ENCODE assay signal across 10 cellular contexts in genomic region chr11:64000740-64001514, GRCh38. TPM values are rescaled to one million over a fixed set of nuclear protein-coding genes. Genes with fewer than 3 reads are reported as not detected.
DNase-seq lines count a peak whose midpoint lies in the region; ATAC-seq and TF ChIP-seq lines count a peak whose summit lies in the region.
"Had no signal": no experiment of that assay in that cellular context is flagged by ENCODE, and none has a peak within 500 bp of the region (broad histone marks: within the 10 kb centered on the region; RNA-seq: fewer than 3 reads in every experiment).

No MANE protein-coding gene starts in this region.

- H3K27ac ChIP-seq in SU-DHL-6 (ENCODE audit: low read depth, low read length) (no peak overlapping the region), skin epidermis (no peak overlapping the region), adrenal gland (no peak overlapping the region)

- TF ChIP-seq CTCF in SU-DHL-6 (IDR thresholded peaks at IDR 0.05; ENCODE audit: insufficient read depth, low read length, poor library complexity, severe bottlenecking), result no peak
- peak in 1 of 6 experiments; percentile 30 for TF ChIP-seq CTCF in adrenal gland (IDR thresholded peaks at IDR 0.05)

- peaks cover 12% of the 10 kb centered on the region; the same call in 1 of the 2 replicates for H3K4me1 ChIP-seq in ES-I3 (ENCODE audit: insufficient read depth, low read length)
- H3K4me1 ChIP-seq in adrenal gland (replicated peaks in 1 of 2), result peaks cover 5 to 33% of the 10 kb centered on the region in 2 donors

- no peaks in the 10 kb centered on the region for H3K79me2 ChIP-seq in SU-DHL-6 (ENCODE audit: insufficient read depth, low read length)

- H3K27me3 ChIP-seq in SU-DHL-6 (ENCODE audit: low read length) (no peaks in the 10 kb centered on the region), adrenal gland (no peaks in the 10 kb centered on the region)

- peak overlapping the region; percentile 35 for H3K4me2 ChIP-seq in SU-DHL-6 (ENCODE audit: low read depth, low read length, poor library complexity, severe bottlenecking)

- no peaks in the 10 kb centered on the region for H4K20me1 ChIP-seq in SU-DHL-6 (ENCODE audit: low read depth, low read length)

- no peak overlapping the region for H3K4me3 ChIP-seq in SU-DHL-6 (ENCODE audit: insufficient read depth, low read length, poor library complexity, severe bottlenecking)
- H3K4me3 ChIP-seq in skin epidermis, result peak overlapping the region; percentile 13 to 42 (median 23)
- H3K4me3 ChIP-seq in adrenal gland, result peak overlapping the region in 1 of 4 donors; percentile 39

- no peaks in the 10 kb centered on the region for H3K9me2 ChIP-seq in SU-DHL-6 (replicated peaks; ENCODE audit: insufficient read depth, low read length)

- H3K9ac ChIP-seq in ES-I3 (ENCODE audit: low read depth, low read length), result peak overlapping the region; percentile 30; the same call in 1 of the 2 replicates
- H3K9ac ChIP-seq in SU-DHL-6 (ENCODE audit: low read length), result no peak overlapping the region

- H3K36me3 ChIP-seq in ES-I3 (ENCODE audit: insufficient read depth, low read length) (peaks cover 6% of the 10 kb centered on the region; the same call in 1 of the 2 replicates), SU-DHL-6 (ENCODE audit: low read length) (no peaks in the 10 kb centered on the region), adrenal gland (replicated peaks in 1 of 2) (peaks cover 0 to 25% of the 10 kb centered on the region in 2 donors)

- WGBS in adrenal gland, 4 donors, result 24 to 30% (median 27%) methylated on average over 17 to 61 of the region's 61 CpGs

- intact Hi-C loops in left ventricle myocardium superior (cut with micrococcal nuclease) (loop anchor here (5.0 kb wide), 1 partner anchor 151 kb away; no protein-coding TSS in a partner anchor), adrenal gland (cut with DNase I) (loop anchor here (2.0 to 10.0 kb wide), 3 partner anchors 148 to 294 kb away; partner anchors contain the start of gene KCNK4 (in 1 of the 2))

- ATAC-seq in left ventricle myocardium superior, result peak; percentile 6
- ATAC-seq in GM21786 (IDR thresholded peaks at IDR 0.05; ENCODE audit: unreplicated experiment), result no peak
- no peak for ATAC-seq in HG03108 (IDR thresholded peaks at IDR 0.05; ENCODE audit: unreplicated experiment)

- H3K9me3 ChIP-seq in ES-I3 (ENCODE audit: control insufficient read depth, insufficient read depth, low read length), result no peaks in the 10 kb centered on the region
- H3K9me3 ChIP-seq in SU-DHL-6 (ENCODE audit: insufficient read depth, low read length), result no peaks in the 10 kb centered on the region
- no peaks in the 10 kb centered on the region for H3K9me3 ChIP-seq in adrenal gland (replicated peaks in 1 of 3)

- H3F3A ChIP-seq in SU-DHL-6 (ENCODE audit: insufficient read depth), result no peaks in the 10 kb centered on the region

- DNase-seq in left ventricle myocardium superior (no peak), adrenal gland (no peak)
- no peak for DNase-seq in activated CD8-positive, alpha-beta memory T cell treated with anti-CD3 and anti-CD28 coated beads, Interleukin-2, amount 50 U/mL, for 48 hours
- DNase-seq: GOT3, NCI-H510A had no signal

- H2AFZ ChIP-seq in SU-DHL-6 (ENCODE audit: low read depth, low read length, severe bottlenecking), result no peak overlapping the region

- no peak for TF ChIP-seq POLR2A in adrenal gland (IDR thresholded peaks at IDR 0.05)

RNA-seq across cellular contexts. Expression of gene OTUB1, which starts 14.7 kb away (rescaled TPM):
- total RNA-seq in left ventricle myocardium superior (54.4 TPM), adrenal gland (10 to 100 TPM; 41.4 to 93.7 (median 67.7) TPM)
- polyA plus RNA-seq in adrenal gland, result 10 to 100 TPM; 59.7 to 70.6 (median 60.5) TPM

RNA-seq across cellular contexts. Expression of gene COX8A, which starts 26.5 kb away (rescaled TPM):
- 1,107 TPM for total RNA-seq in left ventricle myocardium superior
- total RNA-seq in adrenal gland, result 100 to 1,000 TPM; 390 to 690 (median 426) TPM
- 100 to 1,000 TPM; 279 to 810 (median 358) TPM for polyA plus RNA-seq in adrenal gland

RNA-seq across cellular contexts. Expression of gene FLRT1, which starts 34.8 kb away (rescaled TPM):
- total RNA-seq in left ventricle myocardium superior, result 0.45 TPM
- total RNA-seq in adrenal gland, result 10 to 100 TPM in 1 of 8 donors, 1 to 10 TPM in 2, under 1 TPM in 1, not detected in 4; 0.69 to 11.1 (median 4.7) TPM
- polyA plus RNA-seq in adrenal gland, result 1 to 10 TPM in 2 of 3 donors, under 1 TPM in 1; 0.54 to 5.0 (median 2.4) TPM
